ENCODE assay signal across 1 cellular context in genomic region chr15:74616020-74616939, GRCh38.
TF ChIP-seq lines count a peak whose summit lies in the region.

No MANE protein-coding gene starts in this region.

TF ChIP-seq in HepG2, 621 proteins besides CTCF, POLR2A, EP300 and RAD21 (continued from another document and continues in another):
- TF ChIP-seq PATZ1 (CRISPR knock-in tag; IDR thresholded peaks at IDR 0.05) (peak; percentile 73), HOXA3 (CRISPR knock-in tag; IDR thresholded peaks at IDR 0.05) (no peak), USF2 (IDR thresholded peaks at IDR 0.05; ENCODE audit: low read depth, low read length) (no peak), USF2 (CRISPR knock-in tag; IDR thresholded peaks at IDR 0.05; ENCODE audit: borderline replicate concordance) (no peak; the same call in 1 of the 2 replicates), ZNF180 (CRISPR knock-in tag; IDR thresholded peaks at IDR 0.05; ENCODE audit: borderline replicate concordance, low read depth) (0 out of 2 replicates have a peak, but pooled peaks have one; percentile 30), ETV5 (CRISPR knock-in tag; IDR thresholded peaks at IDR 0.05; ENCODE audit: borderline replicate concordance) (no peak), FOXM1 (CRISPR knock-in tag; IDR thresholded peaks at IDR 0.05) (no peak), NFYB (CRISPR knock-in tag; IDR thresholded peaks at IDR 0.05) (no peak), ZNF598 (CRISPR knock-in tag; IDR thresholded peaks at IDR 0.05; ENCODE audit: borderline replicate concordance) (no peak), ZNF143 (CRISPR knock-in tag; IDR thresholded peaks at IDR 0.05) (0 out of 2 replicates have a peak, but pooled peaks have one; percentile 19), ATF4 (CRISPR knock-in tag; IDR thresholded peaks at IDR 0.05) (no peak), U2AF2 (IDR thresholded peaks at IDR 0.05; ENCODE audit: low read depth, low read length) (no peak), HOXD1 (CRISPR knock-in tag; IDR thresholded peaks at IDR 0.05) (peak; percentile 10; the same call in 1 of the 2 replicates), ZNF891 (CRISPR knock-in tag; IDR thresholded peaks at IDR 0.05) (0 out of 2 replicates have a peak, but pooled peaks have one; percentile 19), MXD3 (CRISPR knock-in tag; IDR thresholded peaks at IDR 0.05) (no peak), KDM6A (CRISPR knock-in tag; IDR thresholded peaks at IDR 0.05; ENCODE audit: low read depth) (no peak), ZNF792 (CRISPR knock-in tag; IDR thresholded peaks at IDR 0.05) (no peak), ZNF329 (CRISPR knock-in tag; IDR thresholded peaks at IDR 0.05; ENCODE audit: low read depth) (no peak), CCAR2 (optimal IDR thresholded peaks at IDR 0.05; ENCODE audit: low read depth, low read length) (no peak), ZSCAN20 (CRISPR knock-in tag; IDR thresholded peaks at IDR 0.05; ENCODE audit: borderline replicate concordance) (0 out of 2 replicates have a peak, but pooled peaks have one; percentile 74), ZMYM3 (CRISPR knock-in tag; IDR thresholded peaks at IDR 0.05) (no peak), ATAD3A (CRISPR knock-in tag; IDR thresholded peaks at IDR 0.05) (no peak), SP2 (CRISPR knock-in tag; IDR thresholded peaks at IDR 0.05) (no peak; the same call in 1 of the 2 replicates), FOXP4 (CRISPR knock-in tag; IDR thresholded peaks at IDR 0.05) (no peak), GRHL1 (CRISPR knock-in tag; conservative IDR thresholded peaks at IDR 0.05) (no peak), NKX3-1 (CRISPR knock-in tag; IDR thresholded peaks at IDR 0.05) (0 out of 2 replicates have a peak, but pooled peaks have one; percentile 10), ZNF672 (CRISPR knock-in tag; IDR thresholded peaks at IDR 0.05) (no peak), ZNF589 (CRISPR knock-in tag; conservative IDR thresholded peaks at IDR 0.05) (no peak), ATF7-NPFF (CRISPR knock-in tag; IDR thresholded peaks at IDR 0.05; ENCODE audit: low read depth) (no peak), MYC (CRISPR knock-in tag; IDR thresholded peaks at IDR 0.05; ENCODE audit: borderline replicate concordance) (no peak; the same call in 1 of the 2 replicates), HDAC6 (IDR thresholded peaks at IDR 0.05; ENCODE audit: low read depth, low read length) (no peak), ZFP90 (CRISPR knock-in tag; IDR thresholded peaks at IDR 0.05; ENCODE audit: borderline replicate concordance) (peak; percentile 59), GABPB1 (CRISPR knock-in tag; IDR thresholded peaks at IDR 0.05) (no peak; the same call in 1 of the 2 replicates), ZHX1 (CRISPR knock-in tag; IDR thresholded peaks at IDR 0.05; ENCODE audit: low read depth) (no peak)
- TF ChIP-seq, protein P1, sequence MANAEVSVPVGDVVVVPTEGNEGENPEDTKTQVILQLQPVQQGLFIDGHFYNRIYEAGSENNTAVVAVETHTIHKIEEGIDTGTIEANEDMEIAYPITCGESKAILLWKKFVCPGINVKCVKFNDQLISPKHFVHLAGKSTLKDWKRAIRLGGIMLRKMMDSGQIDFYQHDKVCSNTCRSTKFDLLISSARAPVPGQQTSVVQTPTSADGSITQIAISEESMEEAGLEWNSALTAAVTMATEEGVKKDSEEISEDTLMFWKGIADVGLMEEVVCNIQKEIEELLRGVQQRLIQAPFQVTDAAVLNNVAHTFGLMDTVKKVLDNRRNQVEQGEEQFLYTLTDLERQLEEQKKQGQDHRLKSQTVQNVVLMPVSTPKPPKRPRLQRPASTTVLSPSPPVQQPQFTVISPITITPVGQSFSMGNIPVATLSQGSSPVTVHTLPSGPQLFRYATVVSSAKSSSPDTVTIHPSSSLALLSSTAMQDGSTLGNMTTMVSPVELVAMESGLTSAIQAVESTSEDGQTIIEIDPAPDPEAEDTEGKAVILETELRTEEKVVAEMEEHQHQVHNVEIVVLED (CRISPR knock-in tag; IDR thresholded peaks at IDR 0.05; ENCODE audit: borderline replicate concordance) = no peak; the same call in 1 of the 2 replicates
- TF ChIP-seq, protein P2, sequence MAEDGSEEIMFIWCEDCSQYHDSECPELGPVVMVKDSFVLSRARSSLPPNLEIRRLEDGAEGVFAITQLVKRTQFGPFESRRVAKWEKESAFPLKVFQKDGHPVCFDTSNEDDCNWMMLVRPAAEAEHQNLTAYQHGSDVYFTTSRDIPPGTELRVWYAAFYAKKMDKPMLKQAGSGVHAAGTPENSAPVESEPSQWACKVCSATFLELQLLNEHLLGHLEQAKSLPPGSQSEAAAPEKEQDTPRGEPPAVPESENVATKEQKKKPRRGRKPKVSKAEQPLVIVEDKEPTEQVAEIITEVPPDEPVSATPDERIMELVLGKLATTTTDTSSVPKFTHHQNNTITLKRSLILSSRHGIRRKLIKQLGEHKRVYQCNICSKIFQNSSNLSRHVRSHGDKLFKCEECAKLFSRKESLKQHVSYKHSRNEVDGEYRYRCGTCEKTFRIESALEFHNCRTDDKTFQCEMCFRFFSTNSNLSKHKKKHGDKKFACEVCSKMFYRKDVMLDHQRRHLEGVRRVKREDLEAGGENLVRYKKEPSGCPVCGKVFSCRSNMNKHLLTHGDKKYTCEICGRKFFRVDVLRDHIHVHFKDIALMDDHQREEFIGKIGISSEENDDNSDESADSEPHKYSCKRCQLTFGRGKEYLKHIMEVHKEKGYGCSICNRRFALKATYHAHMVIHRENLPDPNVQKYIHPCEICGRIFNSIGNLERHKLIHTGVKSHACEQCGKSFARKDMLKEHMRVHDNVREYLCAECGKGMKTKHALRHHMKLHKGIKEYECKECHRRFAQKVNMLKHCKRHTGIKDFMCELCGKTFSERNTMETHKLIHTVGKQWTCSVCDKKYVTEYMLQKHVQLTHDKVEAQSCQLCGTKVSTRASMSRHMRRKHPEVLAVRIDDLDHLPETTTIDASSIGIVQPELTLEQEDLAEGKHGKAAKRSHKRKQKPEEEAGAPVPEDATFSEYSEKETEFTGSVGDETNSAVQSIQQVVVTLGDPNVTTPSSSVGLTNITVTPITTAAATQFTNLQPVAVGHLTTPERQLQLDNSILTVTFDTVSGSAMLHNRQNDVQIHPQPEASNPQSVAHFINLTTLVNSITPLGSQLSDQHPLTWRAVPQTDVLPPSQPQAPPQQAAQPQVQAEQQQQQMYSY (CRISPR knock-in tag; IDR thresholded peaks at IDR 0.05) = no peak
- TF ChIP-seq, protein P3, sequence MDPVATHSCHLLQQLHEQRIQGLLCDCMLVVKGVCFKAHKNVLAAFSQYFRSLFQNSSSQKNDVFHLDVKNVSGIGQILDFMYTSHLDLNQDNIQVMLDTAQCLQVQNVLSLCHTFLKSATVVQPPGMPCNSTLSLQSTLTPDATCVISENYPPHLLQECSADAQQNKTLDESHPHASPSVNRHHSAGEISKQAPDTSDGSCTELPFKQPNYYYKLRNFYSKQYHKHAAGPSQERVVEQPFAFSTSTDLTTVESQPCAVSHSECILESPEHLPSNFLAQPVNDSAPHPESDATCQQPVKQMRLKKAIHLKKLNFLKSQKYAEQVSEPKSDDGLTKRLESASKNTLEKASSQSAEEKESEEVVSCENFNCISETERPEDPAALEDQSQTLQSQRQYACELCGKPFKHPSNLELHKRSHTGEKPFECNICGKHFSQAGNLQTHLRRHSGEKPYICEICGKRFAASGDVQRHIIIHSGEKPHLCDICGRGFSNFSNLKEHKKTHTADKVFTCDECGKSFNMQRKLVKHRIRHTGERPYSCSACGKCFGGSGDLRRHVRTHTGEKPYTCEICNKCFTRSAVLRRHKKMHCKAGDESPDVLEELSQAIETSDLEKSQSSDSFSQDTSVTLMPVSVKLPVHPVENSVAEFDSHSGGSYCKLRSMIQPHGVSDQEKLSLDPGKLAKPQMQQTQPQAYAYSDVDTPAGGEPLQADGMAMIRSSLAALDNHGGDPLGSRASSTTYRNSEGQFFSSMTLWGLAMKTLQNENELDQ (CRISPR knock-in tag; IDR thresholded peaks at IDR 0.05; ENCODE audit: borderline replicate concordance) = no peak
